22 cellular contexts compared by ENCODE assay signal in genomic region chr3:133747373-133747772, GRCh38.
"Had no signal": no experiment of that assay in that cellular context is flagged by ENCODE, and none has a peak within 500 bp of the region (broad histone marks: within the 10 kb centered on the region; RNA-seq: fewer than 3 reads in every experiment).

No MANE protein-coding gene starts in this region.

- ATAC-seq: left lung; lower lobe of right lung; psoas muscle; sciatic nerve; stimulated activated effector memory CD8-positive, alpha-beta T cell treated with anti-CD3 and anti-CD28 coated beads, Interleukin-12 subunit alpha, Interleukin-12 subunit beta, amount 100 ng/mL, for 72 hours; stimulated activated naive CD8-positive, alpha-beta T cell treated with anti-CD3 and anti-CD28 coated beads, Interleukin-15, Interleukin-2, amounts not matched to agents 100 U/mL and 50 U/mL, for 24 hours had no signal

- H3K27ac ChIP-seq: colonic mucosa, left lung, lower lobe of right lung, parathyroid adenoma, psoas muscle, skin epidermis, thoracic aorta, transverse colon had no signal

- H3K36me3 Mint-ChIP-seq: naive B cell; stimulated activated effector memory CD8-positive, alpha-beta T cell treated with anti-CD3 and anti-CD28 coated beads, Interleukin-12 subunit alpha, Interleukin-12 subunit beta, amount 100 ng/mL, for 72 hours had no signal

- H3K27ac Mint-ChIP-seq: nephron; stimulated activated effector memory CD8-positive, alpha-beta T cell treated with anti-CD3 and anti-CD28 coated beads, Interleukin-12 subunit alpha, Interleukin-12 subunit beta, amount 100 ng/mL, for 72 hours had no signal

- H3K9me3 Mint-ChIP-seq: nephron; stimulated activated effector memory CD8-positive, alpha-beta T cell treated with anti-CD3 and anti-CD28 coated beads, Interleukin-12 subunit alpha, Interleukin-12 subunit beta, amount 100 ng/mL, for 72 hours had no signal

- DNase-seq: cerebellar nuclear complex; colonic mucosa; dermis blood vessel endothelial cell; effector CD8-positive, alpha-beta T cell; islet precursor cell; left lung; lower lobe of right lung; mesendoderm; naive B cell; psoas muscle; retina; stimulated activated CD4-positive, alpha-beta T cell treated with anti-CD3 and anti-CD28 coated beads, Interleukin-12 subunit alpha, Interleukin-12 subunit beta, amount 100 ng/mL, for 4 hours; stimulated activated CD4-positive, alpha-beta T cell treated with anti-CD3 and anti-CD28 coated beads, Interleukin-2, amount 100 ng/mL, for 48 hours; stimulated activated CD8-positive, alpha-beta memory T cell treated with anti-CD3 and anti-CD28 coated beads, Interleukin-4, amount 100 ng/mL, for 48 hours; stimulated activated naive CD8-positive, alpha-beta T cell treated with anti-CD3 and anti-CD28 coated beads, Interleukin-15, Interleukin-2, amounts not matched to agents 100 U/mL and 50 U/mL, for 24 hours; transverse colon had no signal

- H3K4me3 Mint-ChIP-seq: nephron; stimulated activated effector memory CD8-positive, alpha-beta T cell treated with anti-CD3 and anti-CD28 coated beads, Interleukin-12 subunit alpha, Interleukin-12 subunit beta, amount 100 ng/mL, for 72 hours had no signal
